1 cellular context compared by ENCODE assay signal in genomic region chr3:27657871-27658270, GRCh38.
TF ChIP-seq lines count a peak whose summit lies in the region.

No MANE protein-coding gene starts in this region.

TF ChIP-seq in IMR-90, 13 proteins besides CTCF, POLR2A, EP300 and RAD21:
- no peak for TF ChIP-seq RCOR1 (IDR thresholded peaks at IDR 0.05; ENCODE audit: insufficient replicate concordance, low read length)
- no peak for TF ChIP-seq CEBPB (IDR thresholded peaks at IDR 0.05; ENCODE audit: low read depth, low read length)
- no peak for TF ChIP-seq NFE2L2 (IDR thresholded peaks at IDR 0.05; ENCODE audit: low read depth, low read length)
- no peak for TF ChIP-seq ELK1 (IDR thresholded peaks at IDR 0.05; ENCODE audit: borderline replicate concordance, low read depth, low read length)
- TF ChIP-seq MXI1 (IDR thresholded peaks at IDR 0.05; ENCODE audit: borderline replicate concordance, low read depth, low read length) = no peak
- TF ChIP-seq SMC3 (IDR thresholded peaks at IDR 0.05; ENCODE audit: low read depth, low read length) = no peak
- no peak for TF ChIP-seq RFX5 (IDR thresholded peaks at IDR 0.05; ENCODE audit: low read depth, low read length)
- no peak for TF ChIP-seq MAFK (IDR thresholded peaks at IDR 0.05; ENCODE audit: low read depth, low read length)
- TF ChIP-seq FOS (IDR thresholded peaks at IDR 0.05; ENCODE audit: low read depth, low read length) = no peak
